ENCODE assay signal across 20 cellular contexts in genomic region chr13:62910541-62910940, GRCh38.
"Had no signal": no experiment of that assay in that cellular context is flagged by ENCODE, and none has a peak within 500 bp of the region (broad histone marks: within the 10 kb centered on the region; RNA-seq: fewer than 3 reads in every experiment).

No MANE protein-coding gene starts in this region.

- H3K4me3 ChIP-seq: breast epithelium, heart left ventricle, right lobe of liver, testis, transverse colon had no signal

- ATAC-seq: activated CD4-positive, alpha-beta T cell treated with anti-CD3 and anti-CD28 coated beads for 36 hours; activated CD8-positive, alpha-beta memory T cell treated with anti-CD3 and anti-CD28 coated beads, Interleukin-2, amount 10 ng/mL, durations not matched to agents 7 days and 5 days; activated CD8-positive, alpha-beta T cell treated with anti-CD3 and anti-CD28 coated beads, Interleukin-2, amount 10 ng/mL, durations not matched to agents 7 days and 5 days; activated naive CD8-positive, alpha-beta T cell treated with anti-CD3 and anti-CD28 coated beads, Interleukin-2, amount 50 U/mL, for 24 hours; foreskin keratinocyte; heart left ventricle; left colon; right lobe of liver; stimulated activated naive CD8-positive, alpha-beta T cell treated with anti-CD3 and anti-CD28 coated beads, Interleukin-15, Interleukin-2, amounts not matched to agents 100 U/mL and 50 U/mL, for 24 hours had no signal

- DNase-seq: activated CD4-positive, alpha-beta T cell treated with anti-CD3 and anti-CD28 coated beads for 36 hours; activated CD4-positive, CD25-positive, alpha-beta regulatory T cell; activated CD8-positive, alpha-beta memory T cell treated with anti-CD3 and anti-CD28 coated beads, Interleukin-2, amount 10 ng/mL, durations not matched to agents 7 days and 5 days; activated CD8-positive, alpha-beta T cell treated with anti-CD3 and anti-CD28 coated beads, Interleukin-2, amount 10 ng/mL, durations not matched to agents 7 days and 5 days; activated naive CD8-positive, alpha-beta T cell treated with anti-CD3 and anti-CD28 coated beads, Interleukin-2, amount 50 U/mL, for 24 hours; activated T-cell treated with anti-CD3 and anti-CD28 coated beads, Interleukin-2, amount 50 U/mL, for 48 hours; erythroblast; foreskin keratinocyte; heart left ventricle; hypothalamus; immature natural killer cell; kidney; left colon; mammary epithelial cell; right lobe of liver; stimulated activated CD4-positive, alpha-beta T cell treated with anti-CD3 and anti-CD28 coated beads, Interleukin-2, amount 100 ng/mL, for 48 hours; stimulated activated naive CD8-positive, alpha-beta T cell treated with anti-CD3 and anti-CD28 coated beads, Interleukin-15, Interleukin-2, amounts not matched to agents 100 U/mL and 50 U/mL, for 24 hours; testis; transverse colon had no signal

- FAIRE-seq: kidney had no signal
